ENCODE assay signal across 14 cellular contexts in genomic region chr12:49665384-49665783, GRCh38. TPM values are rescaled to one million over a fixed set of nuclear protein-coding genes. Genes with fewer than 3 reads are reported as not detected.
DNase-seq lines count a peak whose midpoint lies in the region; ATAC-seq and TF ChIP-seq lines count a peak whose summit lies in the region.
"Had no signal": no experiment of that assay in that cellular context is flagged by ENCODE, and none has a peak within 500 bp of the region (broad histone marks: within the 10 kb centered on the region; RNA-seq: fewer than 3 reads in every experiment).

No MANE protein-coding gene starts in this region.

- DNase-seq in CD4-positive, alpha-beta memory T cell = no peak
- DNase-seq in caudate nucleus (lab: John Stamatoyannopoulos, UW) (no peak), DMS53 (lab: John Stamatoyannopoulos, UW) (no peak), SHP77 (lab: John Stamatoyannopoulos, UW) (no peak), WTC11 (ENCODE audit: low spot score) (no peak), NOMO-1 treated with dmso at 0.1 percent for 144 hours (lab: John Stamatoyannopoulos, UW; ENCODE audit: unreplicated experiment) (no peak)
- DNase-seq: endodermal cell, Karpas-422, mucosa of descending colon had no signal

- no peak for ATAC-seq in WTC11

- no peak overlapping the region for H3K9ac ChIP-seq in KMS-11

- no peaks in the 10 kb centered on the region for H4K20me1 ChIP-seq in KMS-11 (ENCODE audit: insufficient read depth)

- POLR2A ChIA-PET in CD4-positive, alpha-beta memory T cell (lab: Charles Lee; ENCODE audit: partially characterized antibody) = interaction anchor here (0.6 to 4.2 kb wide), 3 partner anchors 40 to 520 kb away, joined by 3 to 58 read pairs (median 5); partner anchors contain the start of genes FMNL3 and NCKAP5L
- POLR2A ChIA-PET in WTC11 (lab: Charles Lee) = interaction anchor here (0.6 kb wide), 1 partner anchor 157 kb away, joined by 3 read pairs; no protein-coding TSS in a partner anchor

- no peaks in the 10 kb centered on the region for H3K27me3 Mint-ChIP-seq in CD4-positive, alpha-beta memory T cell
- H3K27me3 Mint-ChIP-seq in nephron (ENCODE audit: low read depth) (no peaks in the 10 kb centered on the region), WTC11 (ENCODE audit: low read depth) (no peaks in the 10 kb centered on the region)

- H3K4me1 Mint-ChIP-seq in CD4-positive, alpha-beta memory T cell = peaks cover 67 to 94% (median 84%) of the 10 kb centered on the region in 4 donors
- H3K4me1 Mint-ChIP-seq in nephron = peaks cover 62% of the 10 kb centered on the region
- H3K4me1 Mint-ChIP-seq in WTC11 = peaks cover 23% of the 10 kb centered on the region

- no peaks in the 10 kb centered on the region for H3K36me3 ChIP-seq in CD4-positive, alpha-beta memory T cell (ENCODE audit: insufficient read depth, low read length)
- no peaks in the 10 kb centered on the region for H3K36me3 ChIP-seq in KMS-11 (ENCODE audit: insufficient read depth)
- H3K36me3 ChIP-seq: Peyer's patch had no signal

- H3K4me3 ChIP-seq in CD4-positive, alpha-beta memory T cell (ENCODE audit: low read length in 2 of 2) = no peak overlapping the region
- no peak overlapping the region for H3K4me3 ChIP-seq in KMS-11 (IDR thresholded peaks at IDR 0.05; ENCODE audit: insufficient read depth, low read depth, low read length)
- H3K4me3 ChIP-seq: mucosa of descending colon, Peyer's patch, skin epidermis had no signal

- no peaks in the 10 kb centered on the region for H3K27me3 ChIP-seq in CD4-positive, alpha-beta memory T cell (ENCODE audit: insufficient read depth, low read length)
- no peaks in the 10 kb centered on the region for H3K27me3 ChIP-seq in KMS-11 (ENCODE audit: insufficient read depth, low read depth)
- H3K27me3 ChIP-seq: Peyer's patch had no signal

- H3K4me2 ChIP-seq in KMS-11 = peak overlapping the region; percentile 98; the same call in 1 of the 2 replicates

- H2AFZ ChIP-seq in KMS-11 (ENCODE audit: low read depth) = no peak overlapping the region

- no peaks in the 10 kb centered on the region for H3K9me3 ChIP-seq in CD4-positive, alpha-beta memory T cell (ENCODE audit: control insufficient read depth in 1 of 2, low read length in 2 of 2)
- H3K9me3 ChIP-seq: mucosa of descending colon, Peyer's patch had no signal

- TF ChIP-seq CTCF in KMS-11 (conservative IDR thresholded peaks at IDR 0.05; ENCODE audit: low read depth, low read length) (no peak), nephron (IDR thresholded peaks at IDR 0.05; ENCODE audit: unreplicated experiment in 3 of 3) (no peak), WTC11 (IDR thresholded peaks at IDR 0.05) (no peak)

- H3K4me3 Mint-ChIP-seq in CD4-positive, alpha-beta memory T cell = peak overlapping the region in 1 of 8 donors; percentile 74
- H3K4me3 Mint-ChIP-seq in nephron (no peak overlapping the region), WTC11 (no peak overlapping the region)
- H3K4me3 Mint-ChIP-seq: endodermal cell had no signal

- H3K36me3 Mint-ChIP-seq in CD4-positive, alpha-beta memory T cell = peaks cover 9% of the 10 kb centered on the region in 2 donors
- H3K36me3 Mint-ChIP-seq in nephron (ENCODE audit: low read depth) = peaks cover 28% of the 10 kb centered on the region
- peaks cover 13% of the 10 kb centered on the region for H3K36me3 Mint-ChIP-seq in WTC11

- CTCF ChIA-PET in CD4-positive, alpha-beta memory T cell (lab: Charles Lee; ENCODE audit: partially characterized antibody) = interaction anchor here (0.7 to 1.2 kb wide), 2 partner anchors 11 to 20 kb away, joined by 3 to 4 read pairs; no protein-coding TSS in a partner anchor
- CTCF ChIA-PET in WTC11 (lab: Charles Lee) = no interaction called here

- H3K79me2 ChIP-seq in KMS-11 (ENCODE audit: insufficient read depth, low read depth) = no peaks in the 10 kb centered on the region

- peak overlapping the region in 5 of 7 donors; percentile 38 to 99 (median 91) for H3K27ac Mint-ChIP-seq in CD4-positive, alpha-beta memory T cell
- H3K27ac Mint-ChIP-seq in nephron = peak overlapping the region; percentile 86 to 99 (median 98)
- no peak overlapping the region; the same call in 1 of the 2 replicates for H3K27ac Mint-ChIP-seq in WTC11
- H3K27ac Mint-ChIP-seq: endodermal cell had no signal

- no peaks in the 10 kb centered on the region for H3K9me3 Mint-ChIP-seq in CD4-positive, alpha-beta memory T cell
- H3K9me3 Mint-ChIP-seq in nephron = no peaks in the 10 kb centered on the region
- H3K9me3 Mint-ChIP-seq in WTC11 = no peaks in the 10 kb centered on the region
- H3K9me3 Mint-ChIP-seq: endodermal cell had no signal

- intact Hi-C loops in CD4-positive, alpha-beta memory T cell (cut with micrococcal nuclease) = no loop called here

- peaks cover 65% of the 10 kb centered on the region for H3K4me1 ChIP-seq in CD4-positive, alpha-beta memory T cell (ENCODE audit: insufficient read depth, low read length)
- peaks cover 53% of the 10 kb centered on the region for H3K4me1 ChIP-seq in KMS-11 (ENCODE audit: low read depth, poor library complexity, severe bottlenecking)

- no peak overlapping the region for H3K27ac ChIP-seq in CD4-positive, alpha-beta memory T cell (ENCODE audit: low read depth, low read length)
- no peak overlapping the region for H3K27ac ChIP-seq in KMS-11
- H3K27ac ChIP-seq in caudate nucleus (ENCODE audit: low read depth, low read length) = peak overlapping the region; percentile 37
- H3K27ac ChIP-seq: VCaP had no signal

TF ChIP-seq in WTC11, 78 proteins besides CTCF, POLR2A, EP300 and RAD21 (continues in another document):
- TF ChIP-seq ZNF423 (CRISPR knock-in tag; IDR thresholded peaks at IDR 0.05) (no peak), HMGA2 (CRISPR knock-in tag; IDR thresholded peaks at IDR 0.05) (no peak), MAX (CRISPR knock-in tag; IDR thresholded peaks at IDR 0.05) (no peak), CREM (CRISPR knock-in tag; IDR thresholded peaks at IDR 0.05) (no peak), MXD4 (CRISPR knock-in tag; IDR thresholded peaks at IDR 0.05; ENCODE audit: borderline replicate concordance) (no peak), ZSCAN18 (CRISPR knock-in tag; IDR thresholded peaks at IDR 0.05) (no peak), NFATC4 (CRISPR knock-in tag; IDR thresholded peaks at IDR 0.05) (no peak), ZNF219 (CRISPR knock-in tag; IDR thresholded peaks at IDR 0.05; ENCODE audit: borderline replicate concordance) (no peak), MYBL2 (CRISPR knock-in tag; IDR thresholded peaks at IDR 0.05) (no peak)
- TF ChIP-seq, protein P1, sequence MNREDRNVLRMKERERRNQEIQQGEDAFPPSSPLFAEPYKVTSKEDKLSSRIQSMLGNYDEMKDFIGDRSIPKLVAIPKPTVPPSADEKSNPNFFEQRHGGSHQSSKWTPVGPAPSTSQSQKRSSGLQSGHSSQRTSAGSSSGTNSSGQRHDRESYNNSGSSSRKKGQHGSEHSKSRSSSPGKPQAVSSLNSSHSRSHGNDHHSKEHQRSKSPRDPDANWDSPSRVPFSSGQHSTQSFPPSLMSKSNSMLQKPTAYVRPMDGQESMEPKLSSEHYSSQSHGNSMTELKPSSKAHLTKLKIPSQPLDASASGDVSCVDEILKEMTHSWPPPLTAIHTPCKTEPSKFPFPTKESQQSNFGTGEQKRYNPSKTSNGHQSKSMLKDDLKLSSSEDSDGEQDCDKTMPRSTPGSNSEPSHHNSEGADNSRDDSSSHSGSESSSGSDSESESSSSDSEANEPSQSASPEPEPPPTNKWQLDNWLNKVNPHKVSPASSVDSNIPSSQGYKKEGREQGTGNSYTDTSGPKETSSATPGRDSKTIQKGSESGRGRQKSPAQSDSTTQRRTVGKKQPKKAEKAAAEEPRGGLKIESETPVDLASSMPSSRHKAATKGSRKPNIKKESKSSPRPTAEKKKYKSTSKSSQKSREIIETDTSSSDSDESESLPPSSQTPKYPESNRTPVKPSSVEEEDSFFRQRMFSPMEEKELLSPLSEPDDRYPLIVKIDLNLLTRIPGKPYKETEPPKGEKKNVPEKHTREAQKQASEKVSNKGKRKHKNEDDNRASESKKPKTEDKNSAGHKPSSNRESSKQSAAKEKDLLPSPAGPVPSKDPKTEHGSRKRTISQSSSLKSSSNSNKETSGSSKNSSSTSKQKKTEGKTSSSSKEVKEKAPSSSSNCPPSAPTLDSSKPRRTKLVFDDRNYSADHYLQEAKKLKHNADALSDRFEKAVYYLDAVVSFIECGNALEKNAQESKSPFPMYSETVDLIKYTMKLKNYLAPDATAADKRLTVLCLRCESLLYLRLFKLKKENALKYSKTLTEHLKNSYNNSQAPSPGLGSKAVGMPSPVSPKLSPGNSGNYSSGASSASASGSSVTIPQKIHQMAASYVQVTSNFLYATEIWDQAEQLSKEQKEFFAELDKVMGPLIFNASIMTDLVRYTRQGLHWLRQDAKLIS (CRISPR knock-in tag; IDR thresholded peaks at IDR 0.05; ENCODE audit: borderline replicate concordance) = no peak

RNA-seq across cellular contexts. Expression of gene FMNL3, which starts 41.8 kb away (rescaled TPM):
- total RNA-seq in CD4-positive, alpha-beta memory T cell = 10 to 100 TPM; 27.9 to 28.1 TPM
- polyA plus RNA-seq in CD4-positive, alpha-beta memory T cell = 1 to 10 TPM; 3.9 to 6.1 TPM
- total RNA-seq in WTC11 (2021) = 15.2 to 19.3 TPM (median 15.6 TPM) in 3 replicates

RNA-seq across cellular contexts. Expression of gene PRPF40B, which starts 42.0 kb away (rescaled TPM):
- total RNA-seq in CD4-positive, alpha-beta memory T cell = 10 to 100 TPM; 15.1 to 15.9 TPM
- 1 to 10 TPM in 1 of 2 donors, under 1 TPM in 1; 0.73 to 4.7 TPM for polyA plus RNA-seq in CD4-positive, alpha-beta memory T cell
- 38.0 to 46.0 TPM (median 40.5 TPM) in 3 replicates for total RNA-seq in WTC11 (2021)

RNA-seq across cellular contexts. Expression of gene FAM186B, which starts 59.9 kb away (rescaled TPM):
- total RNA-seq in CD4-positive, alpha-beta memory T cell = under 1 TPM; 0.12 to 0.22 TPM
- polyA plus RNA-seq in CD4-positive, alpha-beta memory T cell = under 1 TPM in 1 of 2 donors, not detected in 1; 0.15 TPM
- total RNA-seq in WTC11 (2021) = 0.16 to 0.39 TPM (median 0.21 TPM) in 3 replicates
